ENCODE assay signal across 11 cellular contexts in the genomic region with DNA sequence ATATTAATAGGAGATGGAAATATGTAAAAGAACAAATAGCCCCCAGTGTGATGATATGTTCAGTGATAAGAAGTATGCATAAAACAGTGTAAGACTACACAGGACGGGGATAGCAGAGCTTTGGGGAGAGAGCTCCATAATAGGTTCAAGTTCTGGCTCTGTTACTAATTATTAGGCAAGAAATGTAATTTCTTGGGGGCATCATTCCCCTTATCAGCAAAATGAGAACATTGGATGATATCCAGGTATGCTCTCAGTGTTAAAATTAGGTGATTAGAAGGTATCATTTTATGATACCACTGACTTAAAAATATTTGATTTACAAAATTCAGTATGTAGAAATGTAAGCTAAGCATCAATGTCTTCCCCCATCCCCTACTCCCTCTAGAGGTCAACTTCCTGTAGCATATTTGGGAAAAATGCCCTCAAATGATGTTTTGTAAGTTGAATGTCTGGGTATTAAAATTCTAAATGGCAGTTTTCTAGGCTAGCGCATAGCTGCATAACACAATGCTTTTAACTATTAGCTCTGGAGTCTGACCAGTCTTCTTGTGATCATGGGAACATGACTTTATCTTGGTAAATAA.
DNase-seq lines count a peak whose midpoint lies in the region; ATAC-seq and TF ChIP-seq lines count a peak whose summit lies in the region.
"Had no signal": no experiment of that assay in that cellular context is flagged by ENCODE, and none has a peak within 500 bp of the region (broad histone marks: within the 10 kb centered on the region; RNA-seq: fewer than 3 reads in every experiment).

No MANE protein-coding gene starts in this region.

- no peaks in the 10 kb centered on the region for H3K79me2 ChIP-seq in DOHH2 (ENCODE audit: control insufficient read depth, low read length)

- H3K4me3 ChIP-seq in DOHH2 (ENCODE audit: low read length) = no peak overlapping the region
- no peak overlapping the region for H3K4me3 ChIP-seq in choroid plexus epithelial cell (ENCODE audit: low read depth, low read length)
- H3K4me3 ChIP-seq: esophagus squamous epithelium had no signal

- no peak overlapping the region for H3K4me3 Mint-ChIP-seq in neural crest cell
- H3K4me3 Mint-ChIP-seq: activated naive CD8-positive, alpha-beta T cell treated with anti-CD3 and anti-CD28 coated beads, Interleukin-2, amount 50 U/mL, for 24 hours had no signal

- H3K27me3 ChIP-seq in DOHH2 (ENCODE audit: control insufficient read depth, low read length) = no peaks in the 10 kb centered on the region
- H3K27me3 ChIP-seq: esophagus squamous epithelium had no signal

- peaks cover 11% of the 10 kb centered on the region for H3K9me3 Mint-ChIP-seq in neural crest cell
- H3K9me3 Mint-ChIP-seq: activated naive CD8-positive, alpha-beta T cell treated with anti-CD3 and anti-CD28 coated beads, Interleukin-2, amount 50 U/mL, for 24 hours had no signal

- peak; percentile 36 for DNase-seq in LHCN-M2 (ENCODE audit: low read depth)
- peak; percentile 11 for DNase-seq in choroid plexus epithelial cell (ENCODE audit: low read depth)
- DNase-seq in neural crest cell (ENCODE audit: low read depth, low spot score) = no peak
- DNase-seq in HuH-7 (ENCODE audit: low spot score) = no peak
- DNase-seq in NCI-H226 = no peak
- DNase-seq: activated CD4-positive, alpha-beta T cell treated with anti-CD3 and anti-CD28 coated beads for 48 hours; activated naive CD8-positive, alpha-beta T cell treated with anti-CD3 and anti-CD28 coated beads, Interleukin-2, amount 50 U/mL, for 24 hours; esophagus squamous epithelium; NCI-H1092 had no signal

- ATAC-seq in GM18520 (IDR thresholded peaks at IDR 0.05; ENCODE audit: unreplicated experiment) = no peak
- ATAC-seq: activated naive CD8-positive, alpha-beta T cell treated with anti-CD3 and anti-CD28 coated beads, Interleukin-2, amount 50 U/mL, for 24 hours had no signal

- no peak overlapping the region for H3K4me2 ChIP-seq in DOHH2 (ENCODE audit: low read length)

- TF ChIP-seq CTCF in DOHH2 (IDR thresholded peaks at IDR 0.05; ENCODE audit: low read depth, low read length, poor library complexity, severe bottlenecking) (peak; percentile 13), choroid plexus epithelial cell (conservative IDR thresholded peaks at IDR 0.05; ENCODE audit: low read depth, low read length) (peak; percentile 27), neural crest cell (conservative IDR thresholded peaks at IDR 0.05) (peak; percentile 54)

- H3K4me1 ChIP-seq in DOHH2 (ENCODE audit: control insufficient read depth, low read length) = no peaks in the 10 kb centered on the region
- H3K4me1 ChIP-seq: esophagus squamous epithelium had no signal

- no peak overlapping the region for H3K27ac ChIP-seq in DOHH2 (ENCODE audit: low read depth, low read length)
- H3K27ac ChIP-seq: esophagus squamous epithelium had no signal

- H3F3A ChIP-seq in DOHH2 (ENCODE audit: control insufficient read depth, insufficient read depth) = no peaks in the 10 kb centered on the region

- no peaks in the 10 kb centered on the region for H3K9me3 ChIP-seq in DOHH2 (ENCODE audit: control insufficient read depth, insufficient read depth, low read length)
- H3K9me3 ChIP-seq: esophagus squamous epithelium had no signal

- H3K36me3 ChIP-seq in DOHH2 (ENCODE audit: control insufficient read depth, low read length) = no peaks in the 10 kb centered on the region
- H3K36me3 ChIP-seq: esophagus squamous epithelium had no signal

- no peak overlapping the region for H3K27ac Mint-ChIP-seq in neural crest cell (ENCODE audit: unreplicated experiment)
- H3K27ac Mint-ChIP-seq: activated naive CD8-positive, alpha-beta T cell treated with anti-CD3 and anti-CD28 coated beads, Interleukin-2, amount 50 U/mL, for 24 hours had no signal

- peaks cover 3% of the 10 kb centered on the region for H3K36me3 Mint-ChIP-seq in neural crest cell (ENCODE audit: low read depth)

- H3K9me2 ChIP-seq in DOHH2 (replicated peaks; ENCODE audit: control insufficient read depth, low read length) = no peaks in the 10 kb centered on the region

- H3K27me3 Mint-ChIP-seq in neural crest cell (ENCODE audit: low read depth) = peaks cover 5% of the 10 kb centered on the region

- no peaks in the 10 kb centered on the region for H4K20me1 ChIP-seq in DOHH2 (ENCODE audit: control insufficient read depth, insufficient read depth, low read depth, low read length)

- H3K4me1 Mint-ChIP-seq in neural crest cell = no peaks in the 10 kb centered on the region
- H3K4me1 Mint-ChIP-seq: activated naive CD8-positive, alpha-beta T cell treated with anti-CD3 and anti-CD28 coated beads, Interleukin-2, amount 50 U/mL, for 24 hours had no signal

Comparison
In these comparisons a context has a peak if more than half of its experiments do, and no peak if none do; other contexts are left out.
1. DNase-seq: peak in LHCN-M2 (single experiment) and choroid plexus epithelial cell (single experiment); none in neural crest cell (single experiment), HuH-7 (single experiment) and NCI-H226 (single experiment).
2. Peak in every context shown above with its lines, with median percentiles within 50 percentile points of each other: CTCF ChIP-seq.